Comparison of ENCODE assay signal across 8 cellular contexts in genomic region chr6:111552999-111553398, GRCh38. TPM values are rescaled to one million over a fixed set of nuclear protein-coding genes. Genes with fewer than 3 reads are reported as not detected.
DNase-seq lines count a peak whose midpoint lies in the region; ATAC-seq and TF ChIP-seq lines count a peak whose summit lies in the region.

No MANE protein-coding gene starts in this region.

- ATAC-seq in Right ventricle myocardium inferior (no peak), activated B cell treated with CpG ODN at 0.5 μM for 24 hours (ENCODE audit: low read depth) (no peak), sciatic nerve (no peak)
- no peak for ATAC-seq in stimulated activated naive CD8-positive, alpha-beta T cell treated with anti-CD3 and anti-CD28 coated beads, Interleukin-15, Interleukin-2, amounts not matched to agents 100 U/mL and 50 U/mL, for 24 hours

- POLR2A ChIA-PET in activated B cell treated with CpG ODN at 0.5 μM for 24 hours (lab: Charles Lee) = no interaction called here

- peak overlapping the region; percentile 1 for H3K27ac Mint-ChIP-seq in activated B cell treated with CpG ODN at 0.5 μM for 24 hours

- H3K4me3 Mint-ChIP-seq in activated B cell treated with CpG ODN at 0.5 μM for 24 hours = no peak overlapping the region

- H3K4me1 Mint-ChIP-seq in activated B cell treated with CpG ODN at 0.5 μM for 24 hours = no peaks in the 10 kb centered on the region

- peaks cover 9% of the 10 kb centered on the region for H3K36me3 Mint-ChIP-seq in activated B cell treated with CpG ODN at 0.5 μM for 24 hours (ENCODE audit: low read depth)

- H3K27me3 Mint-ChIP-seq in activated B cell treated with CpG ODN at 0.5 μM for 24 hours = no peaks in the 10 kb centered on the region

- H3K9me3 Mint-ChIP-seq in activated B cell treated with CpG ODN at 0.5 μM for 24 hours = no peaks in the 10 kb centered on the region

- H3K9ac ChIP-seq in mucosa of rectum (ENCODE audit: low read depth in 1 of 2, low read length in 2 of 2) = no peak overlapping the region

- no peaks in the 10 kb centered on the region for H3K36me3 ChIP-seq in left ventricle myocardium inferior
- H3K36me3 ChIP-seq in mucosa of rectum (ENCODE audit: control insufficient read depth in 2 of 2, insufficient read depth in 2 of 2, low read length in 2 of 2) = no peaks in the 10 kb centered on the region
- no peaks in the 10 kb centered on the region for H3K36me3 ChIP-seq in uterus

- H3K27me3 ChIP-seq in left ventricle myocardium inferior (ENCODE audit: low read depth) (no peaks in the 10 kb centered on the region), mucosa of rectum (ENCODE audit: control insufficient read depth in 2 of 2, insufficient read depth in 2 of 2, low read length in 2 of 2) (no peaks in the 10 kb centered on the region), uterus (no peaks in the 10 kb centered on the region)

- no peak for TF ChIP-seq POLR2A in uterus (IDR thresholded peaks at IDR 0.05)

- CTCF ChIA-PET in activated B cell treated with CpG ODN at 0.5 μM for 24 hours (lab: Charles Lee) = no interaction called here

- no peak for DNase-seq in left ventricle myocardium inferior
- DNase-seq in Right ventricle myocardium inferior (ENCODE audit: missing footprints) = no peak
- no peak for DNase-seq in activated B cell treated with CpG ODN at 0.5 μM for 24 hours
- no peak for DNase-seq in uterus
- DNase-seq in stimulated activated naive CD8-positive, alpha-beta T cell treated with anti-CD3 and anti-CD28 coated beads, Interleukin-15, Interleukin-2, amounts not matched to agents 100 U/mL and 50 U/mL, for 24 hours = no peak
- DNase-seq in sciatic nerve (ENCODE audit: low spot score) = no peak
- no peak for DNase-seq in GM13977 (ENCODE audit: low spot score)

- H3K4me1 ChIP-seq in left ventricle myocardium inferior (peaks cover 59% of the 10 kb centered on the region), mucosa of rectum (ENCODE audit: control insufficient read depth in 2 of 2, insufficient read depth in 2 of 2, low read length in 2 of 2) (peaks cover 16 to 22% of the 10 kb centered on the region in 2 donors), uterus (peaks cover 17 to 18% of the 10 kb centered on the region in 2 donors)

- no peaks in the 10 kb centered on the region for H3K9me3 ChIP-seq in left ventricle myocardium inferior (replicated peaks)
- H3K9me3 ChIP-seq in mucosa of rectum (ENCODE audit: control insufficient read depth in 2 of 2, low read length in 2 of 2) = no peaks in the 10 kb centered on the region
- no peaks in the 10 kb centered on the region for H3K9me3 ChIP-seq in uterus

- TF ChIP-seq CTCF in left ventricle myocardium inferior (IDR thresholded peaks at IDR 0.05; ENCODE audit: borderline replicate concordance) = no peak
- no peak for TF ChIP-seq CTCF in activated B cell treated with CpG ODN at 0.5 μM for 24 hours (IDR thresholded peaks at IDR 0.05)
- TF ChIP-seq CTCF in uterus (IDR thresholded peaks at IDR 0.05) = no peak
- no peak for TF ChIP-seq CTCF in GM13977 (IDR thresholded peaks at IDR 0.05; ENCODE audit: extremely low read depth, insufficient read depth, missing control alignments)

- intact Hi-C loops in left ventricle myocardium inferior (cut with micrococcal nuclease) (loop anchor here (10.0 kb wide), 1 partner anchor 68 kb away; the partner anchor contains the start of gene REV3L), Right ventricle myocardium inferior (cut with DNase I) (loop anchor here (5.0 kb wide), 2 partner anchors 49 to 71 kb away; partner anchors contain the start of gene REV3L), activated B cell treated with CpG ODN at 0.5 μM for 24 hours (cut with micrococcal nuclease) (no loop called here), uterus (cut with DNase I; ENCODE audit: low total_unique reads) (no loop called here), sciatic nerve (cut with DNase I) (no loop called here)

- H3K27ac ChIP-seq in left ventricle myocardium inferior (replicated peaks) = peak overlapping the region; percentile 78
- peak overlapping the region; percentile 75 to 76 for H3K27ac ChIP-seq in mucosa of rectum (ENCODE audit: low read depth in 2 of 2, low read length in 2 of 2)
- H3K27ac ChIP-seq in uterus = peak overlapping the region; percentile 78 to 93

- H3K4me3 ChIP-seq in left ventricle myocardium inferior = no peak overlapping the region
- no peak overlapping the region for H3K4me3 ChIP-seq in mucosa of rectum (ENCODE audit: low read length in 2 of 2)
- no peak overlapping the region for H3K4me3 ChIP-seq in uterus

- in situ Hi-C loops in GM13977 (cut with MboI; ENCODE audit: low pct_unique_long_range_greater_than_20kb, low sequenced_read_pairs, unreplicated experiment) = no loop called here

RNA-seq across cellular contexts. Expression of gene TRAF3IP2, which starts 52.7 kb away (rescaled TPM):
- total RNA-seq in left ventricle myocardium inferior (10.6 TPM), Right ventricle myocardium inferior (11.0 TPM), activated B cell treated with CpG ODN at 0.5 μM for 24 hours (26.9 and 28.2 TPM in 2 replicates), uterus (10 to 100 TPM; 17.2 to 64.4 (median 25.4) TPM), sciatic nerve (11.6 TPM)

Comparison
In these comparisons a context has a peak if more than half of its experiments do, and no peak if none do; other contexts are left out.
1. intact Hi-C loops: an anchor here in left ventricle myocardium inferior (10.0 kb wide) and Right ventricle myocardium inferior (5.0 kb wide); none called in activated B cell treated with CpG ODN at 0.5 μM for 24 hours, uterus and sciatic nerve.